In genomic region chr19:47256688-47257410, GRCh38 we compare ENCODE assay signal across 8 cellular contexts. TPM values are rescaled to one million over a fixed set of nuclear protein-coding genes. Genes with fewer than 3 reads are reported as not detected.
DNase-seq lines count a peak whose midpoint lies in the region; ATAC-seq, FAIRE-seq and TF ChIP-seq lines count a peak whose summit lies in the region.

No MANE protein-coding gene starts in this region.

- no peak overlapping the region for H2AFZ ChIP-seq in keratinocyte (ENCODE audit: control insufficient read depth, low read length)

- dilution Hi-C loops in keratinocyte (cut with MboI; ENCODE audit: extremely low pct_ligation_motif_present, low sequenced_read_pairs) = no loop called here

- H4K20me1 ChIP-seq in keratinocyte (ENCODE audit: control insufficient read depth, extremely low read depth, insufficient read depth, low read length) = no peaks in the 10 kb centered on the region

- no peaks in the 10 kb centered on the region for H3K9me1 ChIP-seq in keratinocyte (ENCODE audit: control insufficient read depth, extremely low read depth, insufficient read depth, low read length)

- H3K79me2 ChIP-seq in keratinocyte (ENCODE audit: control insufficient read depth, insufficient read depth, low read length) = peaks cover 6% of the 10 kb centered on the region

- FAIRE-seq in keratinocyte (lab: Jason Lieb, UNC) = peak; percentile 62

- peak overlapping the region; percentile 79 for H3K4me2 ChIP-seq in keratinocyte (ENCODE audit: control insufficient read depth, extremely low read depth, insufficient read depth, low read depth, low read length)

- H3K9ac ChIP-seq in keratinocyte (ENCODE audit: control insufficient read depth, extremely low read depth, insufficient read depth, low read length) = peak overlapping the region; percentile 95

- TF ChIP-seq CTCF in AG09309 (IDR thresholded peaks at IDR 0.05; ENCODE audit: control insufficient read depth, insufficient read depth, low read depth, low read length, missing control alignments) (no peak), keratinocyte (optimal IDR thresholded peaks at IDR 0.05 in 1 of 3, IDR thresholded peaks at IDR 0.05 in 1 of 3, conservative IDR thresholded peaks at IDR 0.05 in 1 of 3; ENCODE audit: extremely low read depth in 1 of 3, insufficient read depth in 2 of 3, low read length in 3 of 3) (no peak)

- H3K9me3 ChIP-seq in keratinocyte (ENCODE audit: control insufficient read depth, low read depth, low read length) = no peaks in the 10 kb centered on the region

- ATAC-seq in GM19043 (IDR thresholded peaks at IDR 0.05; ENCODE audit: low read depth, unreplicated experiment) (peak; percentile 62), HG03378 (IDR thresholded peaks at IDR 0.05; ENCODE audit: unreplicated experiment) (peak; percentile 64)

- peak overlapping the region; percentile 93 for H3K27ac ChIP-seq in keratinocyte (ENCODE audit: control insufficient read depth, insufficient read depth, low read length)

- H3K36me3 ChIP-seq in keratinocyte (ENCODE audit: control insufficient read depth in 2 of 2, extremely low read depth in 1 of 2, insufficient read depth in 2 of 2, low read length in 2 of 2) = peaks cover 14 to 24% of the 10 kb centered on the region in 2 experiments

- DNase-seq in AG09309 (ENCODE audit: low read depth) (peak; percentile 95), NCI-H446 treated with DMSO at 0.1 percent for 48 hours (lab: John Stamatoyannopoulos, UW) (peak; percentile 99), cerebellar cortex (ENCODE audit: low spot score) (peak; percentile 94), keratinocyte (ENCODE audit: low read depth, low spot score) (peak; percentile 94)
- peak; percentile 99 for DNase-seq in activated CD4-positive, CD25-positive, alpha-beta regulatory T cell treated with anti-CD3 and anti-CD28 coated beads, Interleukin-2, amount 50 U/mL, for 72 hours
- peak; percentile 100 for DNase-seq in stimulated activated CD4-positive, alpha-beta T cell treated with anti-CD3 and anti-CD28 coated beads, Interleukin-12 subunit alpha, Interleukin-12 subunit beta, amount 100 ng/mL, for 4 hours

- peaks cover 29% of the 10 kb centered on the region for H3K4me1 ChIP-seq in keratinocyte (ENCODE audit: control insufficient read depth, extremely low read depth, insufficient read depth, low read length)

- no peaks in the 10 kb centered on the region for H3K27me3 ChIP-seq in keratinocyte (ENCODE audit: control insufficient read depth, extremely low read depth, insufficient read depth, low read length)

- peak overlapping the region; percentile 55 for H3K4me3 ChIP-seq in AG09309 (ENCODE audit: control insufficient read depth, low read depth, low read length)
- peak overlapping the region in 2 of 3 experiments; percentile 51 to 86 for H3K4me3 ChIP-seq in keratinocyte (ENCODE audit: control insufficient read depth in 2 of 3, extremely low read depth in 1 of 3, insufficient read depth in 2 of 3, low read depth in 1 of 3, low read length in 3 of 3)

RNA-seq across cellular contexts. Expression of gene CCDC9, which starts 0.5 kb away (rescaled TPM):
- polyA plus RNA-seq in keratinocyte = 2.2 to 3.8 TPM (median 2.8 TPM) in 3 replicates
- polyA plus RNA-seq in keratinocyte (2011; ENCODE audit: low read depth) = 9.6 TPM
- polyA plus RNA-seq in keratinocyte (2011; cell fraction: cytosol; rRNA removed) = 1.2 and 3.6 TPM in 2 replicates
- 7.6 and 10.5 TPM in 2 replicates for polyA plus RNA-seq in keratinocyte (2011; cell fraction: nucleus; rRNA removed)
- polyA plus RNA-seq in keratinocyte (2012; ENCODE audit: low replicate concordance) = 10.6 and 13.2 TPM in 2 replicates
- polyA minus RNA-seq in keratinocyte = 0.70 to 1.9 TPM (median 1.1 TPM) in 3 replicates
- 1.9 TPM for polyA minus RNA-seq in keratinocyte (2011; cell fraction: cytosol; rRNA and poly(A)+ RNA removed)
- polyA minus RNA-seq in keratinocyte (2011; cell fraction: nucleus; rRNA and poly(A)+ RNA removed) = 1.9 and 3.7 TPM in 2 replicates

RNA-seq across cellular contexts. Expression of gene INAFM1, which starts 17.8 kb away (rescaled TPM):
- 0.35 to 0.68 TPM (median 0.50 TPM) in 3 replicates for polyA plus RNA-seq in keratinocyte
- 0.64 TPM for polyA plus RNA-seq in keratinocyte (2011; ENCODE audit: low read depth)
- 0.18 and 0.81 TPM in 2 replicates for polyA plus RNA-seq in keratinocyte (2011; cell fraction: cytosol; rRNA removed)
- polyA plus RNA-seq in keratinocyte (2011; cell fraction: nucleus; rRNA removed) = 1.8 and 3.2 TPM in 2 replicates
- polyA plus RNA-seq in keratinocyte (2012; ENCODE audit: low replicate concordance) = 3.8 and 4.7 TPM in 2 replicates
- 1.8 TPM in 1 of 3 replicates, not detected in the others for polyA minus RNA-seq in keratinocyte
- not detected for polyA minus RNA-seq in keratinocyte (2011; cell fraction: cytosol; rRNA and poly(A)+ RNA removed)
- 2.0 TPM in 1 of 2 replicates, not detected in the other for polyA minus RNA-seq in keratinocyte (2011; cell fraction: nucleus; rRNA and poly(A)+ RNA removed)

RNA-seq across cellular contexts. Expression of gene BBC3, which starts 25.9 kb away (rescaled TPM):
- 0.60 to 1.1 TPM (median 0.89 TPM) in 3 replicates for polyA plus RNA-seq in keratinocyte
- 3.1 TPM for polyA plus RNA-seq in keratinocyte (2011; ENCODE audit: low read depth)
- 0.38 and 1.1 TPM in 2 replicates for polyA plus RNA-seq in keratinocyte (2011; cell fraction: cytosol; rRNA removed)
- polyA plus RNA-seq in keratinocyte (2011; cell fraction: nucleus; rRNA removed) = 1.1 and 1.8 TPM in 2 replicates
- polyA plus RNA-seq in keratinocyte (2012; ENCODE audit: low replicate concordance) = 1.6 and 5.3 TPM in 2 replicates
- 0.23 to 1.1 TPM (median 0.67 TPM) in 3 replicates for polyA minus RNA-seq in keratinocyte
- 2.1 TPM for polyA minus RNA-seq in keratinocyte (2011; cell fraction: cytosol; rRNA and poly(A)+ RNA removed)
- 0.39 and 1.5 TPM in 2 replicates for polyA minus RNA-seq in keratinocyte (2011; cell fraction: nucleus; rRNA and poly(A)+ RNA removed)

RNA-seq across cellular contexts. Expression of gene C5AR1, which starts 52.8 kb away (rescaled TPM):
- polyA plus RNA-seq in keratinocyte = 0.15 to 0.63 TPM (median 0.42 TPM) in 3 replicates
- polyA plus RNA-seq in keratinocyte (2011; ENCODE audit: low read depth) = not detected
- polyA plus RNA-seq in keratinocyte (2011; cell fraction: cytosol; rRNA removed) = 0.05 and 0.18 TPM in 2 replicates
- 2.4 and 3.6 TPM in 2 replicates for polyA plus RNA-seq in keratinocyte (2011; cell fraction: nucleus; rRNA removed)
- polyA plus RNA-seq in keratinocyte (2012; ENCODE audit: low replicate concordance) = 0.07 and 0.85 TPM in 2 replicates
- polyA minus RNA-seq in keratinocyte = 0.56 to 0.58 TPM in 2 of 3 replicates, not detected in the other
- polyA minus RNA-seq in keratinocyte (2011; cell fraction: cytosol; rRNA and poly(A)+ RNA removed) = 5.2 TPM
- polyA minus RNA-seq in keratinocyte (2011; cell fraction: nucleus; rRNA and poly(A)+ RNA removed) = 0.21 and 0.62 TPM in 2 replicates

Comparison
In these comparisons a context has a peak if more than half of its experiments do, and no peak if none do; other contexts are left out.
1. Peak in every context shown above with its lines: DNase-seq, ATAC-seq, H3K4me3 ChIP-seq and H3K27ac ChIP-seq.